ENCODE assay signal across 1 cellular context in genomic region chr13:42279080-42279479, GRCh38.
TF ChIP-seq lines count a peak whose summit lies in the region.

No MANE protein-coding gene starts in this region.

TF ChIP-seq in HEK293, 187 proteins besides CTCF, POLR2A, EP300 and RAD21 (continued from another document and continues in another):
- no peak for TF ChIP-seq ZNF211 (tag by site-specific recombination; IDR thresholded peaks at IDR 0.05; ENCODE audit: low read depth)
- TF ChIP-seq ZNF398 (tag by site-specific recombination; IDR thresholded peaks at IDR 0.05): no peak
- TF ChIP-seq PRDM2 (tag by site-specific recombination; IDR thresholded peaks at IDR 0.05; ENCODE audit: borderline replicate concordance): no peak
- TF ChIP-seq ZNF202 (tag by site-specific recombination; IDR thresholded peaks at IDR 0.05; ENCODE audit: borderline replicate concordance): no peak
- TF ChIP-seq ZNF843 (tag by site-specific recombination; IDR thresholded peaks at IDR 0.05): no peak
- no peak for TF ChIP-seq REST (tag by site-specific recombination; IDR thresholded peaks at IDR 0.05)
- TF ChIP-seq ZNF621 (tag by site-specific recombination; IDR thresholded peaks at IDR 0.05): no peak
- no peak for TF ChIP-seq ZNF146 (tag by site-specific recombination; IDR thresholded peaks at IDR 0.05)
- TF ChIP-seq ZBTB11 (tag by site-specific recombination; conservative IDR thresholded peaks at IDR 0.05; ENCODE audit: low read depth): no peak
- TF ChIP-seq GFI1B (tag by site-specific recombination; IDR thresholded peaks at IDR 0.05): no peak
- TF ChIP-seq ZSCAN4 (tag by site-specific recombination; IDR thresholded peaks at IDR 0.05): peak; percentile 75
- TF ChIP-seq ZNF571 (tag by site-specific recombination; IDR thresholded peaks at IDR 0.05): no peak
- no peak for TF ChIP-seq ZNF518A (tag by site-specific recombination; conservative IDR thresholded peaks at IDR 0.05; ENCODE audit: low read depth)
- TF ChIP-seq ZNF707 (tag by site-specific recombination; IDR thresholded peaks at IDR 0.05): no peak
- no peak for TF ChIP-seq PATZ1 (tag by site-specific recombination; IDR thresholded peaks at IDR 0.05)
- TF ChIP-seq ZSCAN5A (tag by site-specific recombination; IDR thresholded peaks at IDR 0.05): no peak
- TF ChIP-seq ZFHX2 (tag by site-specific recombination; conservative IDR thresholded peaks at IDR 0.05): peak; percentile 67
- no peak for TF ChIP-seq KLF10 (tag by site-specific recombination; IDR thresholded peaks at IDR 0.05)
- TF ChIP-seq EGR2 (tag by site-specific recombination; IDR thresholded peaks at IDR 0.05; ENCODE audit: low read depth): peak; percentile 62
- no peak for TF ChIP-seq ZNF16 (tag by site-specific recombination; IDR thresholded peaks at IDR 0.05; ENCODE audit: low read depth)
- TF ChIP-seq ZNF391 (tag by site-specific recombination; IDR thresholded peaks at IDR 0.05; ENCODE audit: borderline replicate concordance, low read depth): no peak
